Comparison of ENCODE assay signal across 6 cellular contexts in the genomic region with DNA sequence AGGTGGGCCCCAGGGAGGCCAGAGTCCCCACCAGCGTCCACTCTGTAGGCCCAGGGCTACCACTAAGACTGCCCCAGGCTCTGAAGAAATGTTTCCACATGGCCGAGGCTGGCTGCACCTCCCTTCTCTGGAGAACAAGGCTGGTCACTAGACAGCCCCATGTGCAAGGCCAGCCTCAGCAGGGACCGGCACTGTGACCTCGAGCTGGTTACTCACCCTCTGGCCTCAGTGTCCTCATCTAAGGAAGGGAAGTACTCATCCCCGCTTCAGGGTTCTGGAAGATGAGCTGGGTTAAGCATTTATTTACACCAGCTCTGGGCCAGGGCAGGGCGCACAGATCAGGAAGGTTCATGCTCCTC. TPM values are rescaled to one million over a fixed set of nuclear protein-coding genes. Genes with fewer than 3 reads are reported as not detected.
"Had no signal": no experiment of that assay in that cellular context is flagged by ENCODE, and none has a peak within 500 bp of the region (broad histone marks: within the 10 kb centered on the region; RNA-seq: fewer than 3 reads in every experiment).

No MANE protein-coding gene starts in this region.

- DNase-seq: H9, HCEC 1CT had no signal

- H3K4me3 ChIP-seq: GM23338 had no signal

- H3K27ac ChIP-seq: HL-60 had no signal

- ATAC-seq: GM23338, HepG2 had no signal

RNA-seq across cellular contexts. Expression of gene CSDC2, which starts 19.2 kb away (rescaled TPM):
- polyA plus RNA-seq: IgD-negative memory B cell had no signal
